6 cellular contexts compared by ENCODE assay signal in genomic region chr11:55084588-55084987, GRCh38.
A peak's percentile ranks its signal among the peaks of the same experiment; 100 is the strongest.
DNase-seq lines count a peak whose midpoint lies in the region; ATAC-seq and TF ChIP-seq lines count a peak whose summit lies in the region.
"Not testable (repeated sequence)": the region's sequence is repeated elsewhere in the genome, so short reads cannot be mapped to it uniquely, and the experiment has no call there.

No MANE protein-coding gene starts in this region.

- DNase-seq in chondrocyte (ENCODE audit: low spot score) (peak; percentile 46), Right ventricle myocardium superior (peak; percentile 8), left lobe of liver (ENCODE audit: low spot score) (peak; percentile 33), osteocyte (ENCODE audit: extremely low spot score, unreplicated experiment) (peak; percentile 64), spleen (peak; percentile 14), upper lobe of right lung (peak; percentile 23)

- 82 to 89% (median 83%) methylated on average over 9 of the region's 9 CpGs for WGBS in spleen, 5 donors

- H3K4me1 ChIP-seq in spleen, upper lobe of right lung: not testable (repeated sequence)

- not testable (repeated sequence) for H3K36me3 Mint-ChIP-seq in chondrocyte (ENCODE audit: low read depth); osteocyte (ENCODE audit: unreplicated experiment)

- ATAC-seq in Right ventricle myocardium superior (ENCODE audit: poor library complexity); left lobe of liver; upper lobe of right lung: not testable (repeated sequence)

- H3K4me1 Mint-ChIP-seq in chondrocyte (ENCODE audit: low read depth); osteocyte (ENCODE audit: unreplicated experiment): not testable (repeated sequence)

- H3K27ac Mint-ChIP-seq in chondrocyte (ENCODE audit: unreplicated experiment); osteocyte (ENCODE audit: unreplicated experiment): not testable (repeated sequence)

- not testable (repeated sequence) for H3K27ac ChIP-seq in spleen, upper lobe of right lung

- not testable (repeated sequence) for TF ChIP-seq CTCF in chondrocyte (IDR thresholded peaks at IDR 0.05); osteocyte (IDR thresholded peaks at IDR 0.05); spleen (IDR thresholded peaks at IDR 0.05 in 8 of 11, conservative IDR thresholded peaks at IDR 0.05 in 3 of 11); upper lobe of right lung (IDR thresholded peaks at IDR 0.05)

- intact Hi-C loops in Right ventricle myocardium superior (cut with DNase I); spleen (cut with DNase I; ENCODE audit: low total_unique reads); upper lobe of right lung (cut with DNase I): not testable (repeated sequence)

- TF ChIP-seq POLR2A in spleen (IDR thresholded peaks at IDR 0.05), result not testable (repeated sequence)

- H3K4me3 ChIP-seq in spleen, upper lobe of right lung: not testable (repeated sequence)

- H3K9me3 Mint-ChIP-seq in chondrocyte (ENCODE audit: low read depth), result peaks cover 88% of the 10 kb centered on the region
- peaks cover 65% of the 10 kb centered on the region for H3K9me3 Mint-ChIP-seq in osteocyte (ENCODE audit: unreplicated experiment)

- not testable (repeated sequence) for H3K27me3 Mint-ChIP-seq in chondrocyte (ENCODE audit: low read depth); osteocyte (ENCODE audit: unreplicated experiment)

- H3K9me3 ChIP-seq in spleen, result peaks cover 0 to 97% (median 87%) of the 10 kb centered on the region in 8 donors
- H3K9me3 ChIP-seq in upper lobe of right lung, result not testable (repeated sequence)

- not testable (repeated sequence) for H3K4me3 Mint-ChIP-seq in chondrocyte (ENCODE audit: unreplicated experiment); osteocyte (ENCODE audit: unreplicated experiment)

- not testable (repeated sequence) for H3K27me3 ChIP-seq in spleen (replicated peaks in 1 of 7); upper lobe of right lung

- not testable (repeated sequence) for H3K36me3 ChIP-seq in spleen, upper lobe of right lung

Comparison
In these comparisons a context has a peak if more than half of its experiments do, and no peak if none do; other contexts are left out.
1. DNase-seq: peak in every context shown above with its lines; median percentile 64 in osteocyte; 46 in chondrocyte; 33 in left lobe of liver; 23 in upper lobe of right lung; 14 in spleen; 8 in Right ventricle myocardium superior.